Comparison of ENCODE assay signal across 15 cellular contexts in the genomic region with DNA sequence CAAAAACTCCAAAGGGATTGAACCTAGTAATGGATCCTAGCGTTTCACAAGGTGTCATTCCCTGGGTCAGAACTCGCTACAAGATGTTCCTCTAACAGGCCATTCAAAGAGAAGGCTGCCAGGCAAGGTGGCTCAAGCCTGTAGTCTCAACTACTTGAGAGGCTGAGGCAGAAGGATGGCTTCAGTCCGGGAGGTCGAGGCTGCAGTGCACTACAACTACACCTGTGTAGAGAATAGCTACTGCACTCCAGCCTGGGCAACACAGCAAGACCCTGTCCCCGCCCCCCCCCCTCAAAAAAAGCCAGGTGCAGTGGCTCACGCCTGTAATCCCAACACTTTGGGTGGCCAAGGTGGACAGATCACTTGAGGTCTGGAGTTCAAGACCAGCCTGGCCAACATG. TPM values are rescaled to one million over a fixed set of nuclear protein-coding genes. Genes with fewer than 3 reads are reported as not detected.
DNase-seq lines count a peak whose midpoint lies in the region; ATAC-seq and TF ChIP-seq lines count a peak whose summit lies in the region.
"Had no signal": no experiment of that assay in that cellular context is flagged by ENCODE, and none has a peak within 500 bp of the region (broad histone marks: within the 10 kb centered on the region; RNA-seq: fewer than 3 reads in every experiment).

No MANE protein-coding gene starts in this region.

- no peak for DNase-seq in activated T-cell treated with anti-CD3 and anti-CD28 coated beads, Interleukin-2, amount 50 U/mL, for 72 hours
- DNase-seq in activated T-cell treated with anti-CD3 and anti-CD28 coated beads for 4 hours (no peak), RWPE2 (ENCODE audit: low spot score) (no peak), psoas muscle (no peak)
- DNase-seq in activated T-helper 2 cell treated with anti-CD3 and anti-CD28 coated beads, Interferon-gamma antibody, Interleukin-2, Interleukin-4, amounts not matched to agents 10 μg/mL and 5 μg/mL and 100 μg/mL, durations not matched to agents 14 hours and 24 hours and 36 hours (ENCODE audit: low spot score) = no peak
- no peak for DNase-seq in stimulated activated CD4-positive, alpha-beta T cell treated with anti-CD3 and anti-CD28 coated beads, Interleukin-12 subunit alpha, Interleukin-12 subunit beta, amount 100 ng/mL, for 4 hours
- DNase-seq in CD4-positive, alpha-beta T cell = no peak
- DNase-seq: ACHN; BE2C; C1 segment of cervical spinal cord; Caco-2; CD4-positive, CD25-positive, alpha-beta regulatory T cell; GM23248; IMR-90 had no signal

- H3K9me3 Mint-ChIP-seq in activated T-cell treated with anti-CD3 and anti-CD28 coated beads, Interleukin-2, amount 50 U/mL, for 72 hours = peaks cover 4 to 5% of the 10 kb centered on the region in 2 donors
- H3K9me3 Mint-ChIP-seq in activated T-helper 2 cell treated with anti-CD3 and anti-CD28 coated beads, Interferon-gamma antibody, Interleukin-2, Interleukin-4, amounts not matched to agents 10 μg/mL and 5 μg/mL and 100 μg/mL, durations not matched to agents 14 hours and 24 hours and 36 hours = peaks cover 31% of the 10 kb centered on the region
- peaks cover 2% of the 10 kb centered on the region for H3K9me3 Mint-ChIP-seq in CD4-positive, alpha-beta T cell

- POLR2A ChIA-PET in CD4-positive, alpha-beta T cell (lab: Charles Lee) = no interaction called here

- CTCF ChIA-PET in CD4-positive, alpha-beta T cell (lab: Charles Lee) = no interaction called here

- no peak overlapping the region for H3K4me3 Mint-ChIP-seq in activated T-cell treated with anti-CD3 and anti-CD28 coated beads, Interleukin-2, amount 50 U/mL, for 72 hours
- no peak overlapping the region for H3K4me3 Mint-ChIP-seq in activated T-helper 2 cell treated with anti-CD3 and anti-CD28 coated beads, Interferon-gamma antibody, Interleukin-2, Interleukin-4, amounts not matched to agents 10 μg/mL and 5 μg/mL and 100 μg/mL, durations not matched to agents 14 hours and 24 hours and 36 hours (ENCODE audit: low read depth)
- H3K4me3 Mint-ChIP-seq in CD4-positive, alpha-beta T cell = no peak overlapping the region
- H3K4me3 Mint-ChIP-seq: CD4-positive, CD25-positive, alpha-beta regulatory T cell had no signal

- H3K27me3 Mint-ChIP-seq in activated T-cell treated with anti-CD3 and anti-CD28 coated beads, Interleukin-2, amount 50 U/mL, for 72 hours (ENCODE audit: low read depth) = no peaks in the 10 kb centered on the region
- H3K27me3 Mint-ChIP-seq in activated T-helper 2 cell treated with anti-CD3 and anti-CD28 coated beads, Interferon-gamma antibody, Interleukin-2, Interleukin-4, amounts not matched to agents 10 μg/mL and 5 μg/mL and 100 μg/mL, durations not matched to agents 14 hours and 24 hours and 36 hours (ENCODE audit: low read depth) = no peaks in the 10 kb centered on the region
- H3K27me3 Mint-ChIP-seq in CD4-positive, alpha-beta T cell = no peaks in the 10 kb centered on the region
- H3K27me3 Mint-ChIP-seq: CD4-positive, CD25-positive, alpha-beta regulatory T cell had no signal

- no peak for TF ChIP-seq CTCF in RWPE2 (IDR thresholded peaks at IDR 0.05; ENCODE audit: poor library complexity, severe bottlenecking)
- no peak for TF ChIP-seq CTCF in psoas muscle (IDR thresholded peaks at IDR 0.05)
- no peak for TF ChIP-seq CTCF in CD4-positive, alpha-beta T cell (IDR thresholded peaks at IDR 0.05)

- intact Hi-C loops in activated T-helper 2 cell treated with anti-CD3 and anti-CD28 coated beads, Interferon-gamma antibody, Interleukin-2, Interleukin-4, amounts not matched to agents 10 μg/mL and 5 μg/mL and 100 μg/mL, durations not matched to agents 14 hours and 24 hours and 36 hours (cut with micrococcal nuclease) = no loop called here
- intact Hi-C loops in psoas muscle (cut with DNase I) = no loop called here
- intact Hi-C loops in CD4-positive, alpha-beta T cell (cut with DNase I, micrococcal nuclease) = no loop called here

- H3K27ac Mint-ChIP-seq in activated T-cell treated with anti-CD3 and anti-CD28 coated beads, Interleukin-2, amount 50 U/mL, for 72 hours = peak overlapping the region; percentile 38
- H3K27ac Mint-ChIP-seq in activated T-helper 2 cell treated with anti-CD3 and anti-CD28 coated beads, Interferon-gamma antibody, Interleukin-2, Interleukin-4, amounts not matched to agents 10 μg/mL and 5 μg/mL and 100 μg/mL, durations not matched to agents 14 hours and 24 hours and 36 hours = peak overlapping the region; percentile 22
- H3K27ac Mint-ChIP-seq in CD4-positive, alpha-beta T cell = no peak overlapping the region

- H3K36me3 ChIP-seq in RWPE2 (ENCODE audit: low read depth) = peaks cover 26% of the 10 kb centered on the region
- no peaks in the 10 kb centered on the region for H3K36me3 ChIP-seq in psoas muscle (ENCODE audit: insufficient read depth in 1 of 2, low read depth in 1 of 2)
- H3K36me3 ChIP-seq: BE2C had no signal

- no peaks in the 10 kb centered on the region for H3K9me3 ChIP-seq in RWPE2 (ENCODE audit: severe bottlenecking)
- peaks cover 7% of the 10 kb centered on the region for H3K9me3 ChIP-seq in psoas muscle
- H3K9me3 ChIP-seq in CD4-positive, alpha-beta T cell (ENCODE audit: control insufficient read depth, low read length) = peaks cover 17% of the 10 kb centered on the region
- H3K9me3 ChIP-seq: BE2C had no signal

- peak overlapping the region; percentile 94 for H3K27ac ChIP-seq in RWPE2 (ENCODE audit: poor library complexity, severe bottlenecking)
- peak overlapping the region; percentile 39 for H3K27ac ChIP-seq in psoas muscle
- H3K27ac ChIP-seq in CD4-positive, alpha-beta T cell (ENCODE audit: low read depth, low read length) = no peak overlapping the region
- H3K27ac ChIP-seq: GM23248 had no signal

- H3K4me3 ChIP-seq in RWPE2 (ENCODE audit: severe bottlenecking) (no peak overlapping the region), psoas muscle (no peak overlapping the region)
- H3K4me3 ChIP-seq: GM23248, HAP-1 had no signal

- peaks cover 9 to 21% of the 10 kb centered on the region in 2 donors for H3K36me3 Mint-ChIP-seq in activated T-cell treated with anti-CD3 and anti-CD28 coated beads, Interleukin-2, amount 50 U/mL, for 72 hours (ENCODE audit: insufficient read depth in 2 of 2)
- H3K36me3 Mint-ChIP-seq in activated T-helper 2 cell treated with anti-CD3 and anti-CD28 coated beads, Interferon-gamma antibody, Interleukin-2, Interleukin-4, amounts not matched to agents 10 μg/mL and 5 μg/mL and 100 μg/mL, durations not matched to agents 14 hours and 24 hours and 36 hours (ENCODE audit: low read depth) = peaks cover 55% of the 10 kb centered on the region
- H3K36me3 Mint-ChIP-seq in CD4-positive, alpha-beta T cell (ENCODE audit: low read depth) = peaks cover 44% of the 10 kb centered on the region

- ATAC-seq in activated T-cell treated with anti-CD3 and anti-CD28 coated beads, Interleukin-2, amount 50 U/mL, for 72 hours (replicated peaks in 1 of 2) = no peak
- no peak for ATAC-seq in RWPE2 (ENCODE audit: low read depth)
- no peak for ATAC-seq in psoas muscle
- ATAC-seq in CD4-positive, alpha-beta T cell (ENCODE audit: poor library complexity) = no peak

- peaks cover 58% of the 10 kb centered on the region for H3K4me1 Mint-ChIP-seq in activated T-cell treated with anti-CD3 and anti-CD28 coated beads, Interleukin-2, amount 50 U/mL, for 72 hours (ENCODE audit: low read depth)
- H3K4me1 Mint-ChIP-seq in activated T-helper 2 cell treated with anti-CD3 and anti-CD28 coated beads, Interferon-gamma antibody, Interleukin-2, Interleukin-4, amounts not matched to agents 10 μg/mL and 5 μg/mL and 100 μg/mL, durations not matched to agents 14 hours and 24 hours and 36 hours (ENCODE audit: low read depth) = peaks cover 37% of the 10 kb centered on the region
- H3K4me1 Mint-ChIP-seq in CD4-positive, alpha-beta T cell (ENCODE audit: low read depth) = peaks cover 45% of the 10 kb centered on the region

- peaks cover 48% of the 10 kb centered on the region for H3K4me1 ChIP-seq in RWPE2 (ENCODE audit: insufficient read depth, poor library complexity, severe bottlenecking)
- H3K4me1 ChIP-seq in psoas muscle = peaks cover 55% of the 10 kb centered on the region

- H3K27me3 ChIP-seq in RWPE2 (ENCODE audit: insufficient read depth, poor library complexity, severe bottlenecking) (no peaks in the 10 kb centered on the region), psoas muscle (ENCODE audit: insufficient read depth in 3 of 3, low read length in 2 of 3) (no peaks in the 10 kb centered on the region)
- H3K27me3 ChIP-seq in CD4-positive, alpha-beta T cell (ENCODE audit: control insufficient read depth, insufficient read depth, low read length) = no peaks in the 10 kb centered on the region
- H3K27me3 ChIP-seq: BE2C had no signal

- 76 to 96% (median 82%) methylated on average over 6 of the region's 6 CpGs for WGBS in psoas muscle, 3 donors

RNA-seq across cellular contexts. Expression of gene PPTC7, which starts 14.4 kb away (rescaled TPM):
- 10 to 100 TPM; 42.6 to 42.9 TPM for total RNA-seq in activated T-cell treated with anti-CD3 and anti-CD28 coated beads, Interleukin-2, amount 50 U/mL, for 72 hours
- total RNA-seq in activated T-helper 2 cell treated with anti-CD3 and anti-CD28 coated beads, Interferon-gamma antibody, Interleukin-2, Interleukin-4, amounts not matched to agents 10 μg/mL and 5 μg/mL and 100 μg/mL, durations not matched to agents 14 hours and 24 hours and 36 hours = 41.7 and 42.4 TPM in 2 replicates
- 100 to 1,000 TPM in 2 of 4 donors, 10 to 100 TPM in 2; 61.1 to 213 (median 86.7) TPM for total RNA-seq in psoas muscle
- 100 to 1,000 TPM in 1 of 3 donors, 10 to 100 TPM in 2; 54.6 to 134 (median 65.4) TPM for polyA plus RNA-seq in psoas muscle
- total RNA-seq in CD4-positive, alpha-beta T cell = 10 to 100 TPM; 53.8 to 54.8 TPM

RNA-seq across cellular contexts. Expression of gene TCTN1, which starts 45.2 kb away (rescaled TPM):
- total RNA-seq in activated T-cell treated with anti-CD3 and anti-CD28 coated beads, Interleukin-2, amount 50 U/mL, for 72 hours = 1 to 10 TPM; 9.7 to 10.0 TPM
- total RNA-seq in activated T-helper 2 cell treated with anti-CD3 and anti-CD28 coated beads, Interferon-gamma antibody, Interleukin-2, Interleukin-4, amounts not matched to agents 10 μg/mL and 5 μg/mL and 100 μg/mL, durations not matched to agents 14 hours and 24 hours and 36 hours = 5.1 and 6.6 TPM in 2 replicates
- 10 to 100 TPM in 3 of 4 donors, 1 to 10 TPM in 1; 8.6 to 23.5 (median 12.7) TPM for total RNA-seq in psoas muscle
- polyA plus RNA-seq in psoas muscle = 10 to 100 TPM in 2 of 3 donors, 1 to 10 TPM in 1; 4.0 to 24.7 (median 12.1) TPM
- total RNA-seq in CD4-positive, alpha-beta T cell = 1 to 10 TPM; 5.0 to 5.5 TPM
